Comparison of ENCODE assay signal across 29 cellular contexts in the genomic region with DNA sequence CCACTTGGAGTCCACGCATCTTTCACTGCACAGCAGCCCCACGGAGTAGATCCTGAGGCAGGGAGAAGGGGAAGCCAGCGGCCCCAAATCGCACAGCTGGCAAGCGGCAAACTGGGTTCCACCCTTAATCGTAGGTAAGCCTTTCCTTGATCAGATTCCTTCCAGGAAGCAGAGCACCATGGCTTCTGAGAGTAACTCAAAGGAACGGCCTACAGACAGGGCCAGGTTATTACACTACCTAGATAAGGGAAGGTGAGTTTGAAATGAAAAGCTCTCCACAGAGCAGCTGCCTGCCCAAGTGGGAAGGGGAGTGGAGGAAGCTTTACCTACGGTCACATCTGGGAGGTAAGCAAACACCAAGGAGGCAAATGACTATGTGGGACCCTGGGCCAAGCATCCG.
"Had no signal": no experiment of that assay in that cellular context is flagged by ENCODE, and none has a peak within 500 bp of the region (broad histone marks: within the 10 kb centered on the region; RNA-seq: fewer than 3 reads in every experiment).

No MANE protein-coding gene starts in this region.

- H3K9me3 ChIP-seq: left lung, lower lobe of right lung, psoas muscle, right atrium auricular region, right lobe of liver, testis, thyroid gland, transverse colon, upper lobe of left lung, vagina had no signal

- H3K27me3 ChIP-seq: left lung, right atrium auricular region, right lobe of liver, testis, thyroid gland, transverse colon, upper lobe of left lung, vagina had no signal

- H3K4me1 ChIP-seq: lower lobe of right lung, psoas muscle had no signal

- H3K27me3 Mint-ChIP-seq: naive thymus-derived CD4-positive, alpha-beta T cell; natural killer cell treated with Interleukin-12 subunit alpha and Interleukin-12 subunit beta and Interleukin-15 and Interleukin-18, amount 100 ng/mL, for 72 hours; stimulated activated naive B cell treated with anti-CD40 and anti-IgM and Interleukin-4, amounts not matched to agents 10 μg/mL and 1 μg/mL and 100 μg/mL, for 72 hours; stimulated activated naive CD8-positive, alpha-beta T cell treated with anti-CD3 and anti-CD28 coated beads, Interleukin-15, Interleukin-2, amounts not matched to agents 100 ng/mL and 50 ng/mL, for 24 hours had no signal

- H3K4me3 ChIP-seq: left lung, lower lobe of right lung, psoas muscle, right atrium auricular region, right lobe of liver, testis, thyroid gland, transverse colon, upper lobe of left lung, vagina had no signal

- H3K27ac ChIP-seq: left lung, lower lobe of right lung, parathyroid adenoma, psoas muscle, right atrium auricular region, right lobe of liver, testis, thyroid gland, transverse colon, upper lobe of left lung, vagina had no signal

- DNase-seq: hippocampal formation; kidney glomerular epithelial cell; left cardiac atrium; left lung; lower lobe of right lung; mammary epithelial cell; mesendoderm; naive thymus-derived CD4-positive, alpha-beta T cell; nucleus accumbens; psoas muscle; right lobe of liver; stimulated activated CD4-positive, alpha-beta T cell treated with anti-CD3 and anti-CD28 coated beads, Interleukin-12 subunit alpha, Interleukin-12 subunit beta, amount 100 ng/mL, for 4 hours; stimulated activated CD4-positive, alpha-beta T cell treated with anti-CD3 and anti-CD28 coated beads, Interleukin-15, amount 100 ng/mL, for 24 hours; stimulated activated CD4-positive, alpha-beta T cell treated with anti-CD3 and anti-CD28 coated beads, Interleukin-2, amount 100 ng/mL, for 24 hours; stimulated activated CD4-positive, alpha-beta T cell treated with anti-CD3 and anti-CD28 coated beads, Interleukin-4, amount 100 ng/mL, for 1 hour; stimulated activated naive B cell treated with anti-CD40 and anti-IgM and Interleukin-4, amounts not matched to agents 10 μg/mL and 1 μg/mL and 100 μg/mL, for 72 hours; substantia nigra; testis; thyroid gland; transverse colon; upper lobe of left lung had no signal

- H3K4me3 Mint-ChIP-seq: mesothelial cell of epicardium; naive thymus-derived CD4-positive, alpha-beta T cell; natural killer cell treated with Interleukin-12 subunit alpha and Interleukin-12 subunit beta and Interleukin-15 and Interleukin-18, amount 100 ng/mL, for 72 hours; neural crest cell; stimulated activated naive B cell treated with anti-CD40 and anti-IgM and Interleukin-4, amounts not matched to agents 10 μg/mL and 1 μg/mL and 100 μg/mL, for 72 hours; stimulated activated naive CD8-positive, alpha-beta T cell treated with anti-CD3 and anti-CD28 coated beads, Interleukin-15, Interleukin-2, amounts not matched to agents 100 ng/mL and 50 ng/mL, for 24 hours had no signal

- H3K27ac Mint-ChIP-seq: mesothelial cell of epicardium; naive thymus-derived CD4-positive, alpha-beta T cell; stimulated activated naive B cell treated with anti-CD40 and anti-IgM and Interleukin-4, amounts not matched to agents 10 μg/mL and 1 μg/mL and 100 μg/mL, for 72 hours; stimulated activated naive CD8-positive, alpha-beta T cell treated with anti-CD3 and anti-CD28 coated beads, Interleukin-15, Interleukin-2, amounts not matched to agents 100 ng/mL and 50 ng/mL, for 24 hours had no signal

- ATAC-seq: left cardiac atrium; left lung; lower lobe of right lung; naive thymus-derived CD4-positive, alpha-beta T cell; natural killer cell treated with Interleukin-12 subunit alpha and Interleukin-12 subunit beta and Interleukin-15 and Interleukin-18, amount 100 ng/mL, for 72 hours; psoas muscle; stimulated activated naive B cell treated with anti-CD40 and anti-IgM and Interleukin-4, amounts not matched to agents 10 μg/mL and 1 μg/mL and 100 μg/mL, for 72 hours had no signal

- FAIRE-seq: keratinocyte had no signal

- H3K36me3 ChIP-seq: thyroid gland, vagina had no signal
